In the genomic region with DNA sequence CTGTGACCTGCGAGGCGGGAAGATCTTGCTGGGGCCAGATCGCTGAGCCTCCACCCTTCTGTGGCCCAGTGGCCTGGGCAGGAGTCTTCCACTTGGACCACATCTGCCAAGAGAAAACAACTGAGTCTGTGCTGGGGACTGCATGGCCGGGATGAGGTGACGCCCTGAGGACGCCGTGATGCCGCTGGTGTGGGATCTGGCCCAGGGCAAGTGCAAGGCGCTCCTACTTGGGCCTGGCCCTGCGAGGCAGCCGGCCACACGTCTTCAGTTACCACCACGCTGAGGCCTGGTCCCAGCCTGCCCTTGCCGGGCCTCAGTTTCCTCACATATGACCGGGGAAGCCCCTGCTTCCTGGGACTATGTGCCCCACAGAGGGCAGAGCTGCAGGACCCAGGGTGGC, we compare ENCODE assay signal across 17 cellular contexts.
DNase-seq lines count a peak whose midpoint lies in the region; ATAC-seq and TF ChIP-seq lines count a peak whose summit lies in the region.
"Had no signal": no experiment of that assay in that cellular context is flagged by ENCODE, and none has a peak within 500 bp of the region (broad histone marks: within the 10 kb centered on the region; RNA-seq: fewer than 3 reads in every experiment).

No MANE protein-coding gene starts in this region.

- BruUV-seq in IMR-90 (replicated peaks; lab: Mats Ljungman, UMichigan) = no TSS peak

- no peak overlapping the region for H2BK15ac ChIP-seq in IMR-90 (ENCODE audit: low read depth, low read length)

- no peak for TF ChIP-seq POLR2A in IMR-90 (IDR thresholded peaks at IDR 0.05; ENCODE audit: low read depth, low read length)
- no peak for TF ChIP-seq POLR2A in erythroblast (IDR thresholded peaks at IDR 0.05; ENCODE audit: low read length)

- no peak overlapping the region for H3K9ac ChIP-seq in IMR-90 (ENCODE audit: low read depth, low read length)
- H3K9ac ChIP-seq: BLaER1 treated with 17β-estradiol and CSF1 and Interleukin-3, amounts not matched to agents 10 nM and 100 nM had no signal

- H4K5ac ChIP-seq in IMR-90 (ENCODE audit: low read depth, low read length) = no peak overlapping the region

- no peak overlapping the region for H3K4ac ChIP-seq in IMR-90 (ENCODE audit: low read depth, low read length)

- H3K79me1 ChIP-seq in IMR-90 (ENCODE audit: low read depth in 1 of 2, low read length in 2 of 2) = no peaks in the 10 kb centered on the region

- H3K4me1 ChIP-seq in IMR-90 (ENCODE audit: control insufficient read depth, insufficient read depth, low read length) = no peaks in the 10 kb centered on the region
- H3K4me1 ChIP-seq in lower lobe of right lung = no peaks in the 10 kb centered on the region
- H3K4me1 ChIP-seq in upper lobe of right lung = no peaks in the 10 kb centered on the region
- H3K4me1 ChIP-seq: BLaER1 treated with 17β-estradiol and CSF1 and Interleukin-3, amounts not matched to agents 10 nM and 100 nM had no signal

- no peak for TF ChIP-seq CTCF in IMR-90 (conservative IDR thresholded peaks at IDR 0.05; ENCODE audit: low read depth, low read length)
- no peak for TF ChIP-seq CTCF in lower lobe of right lung (IDR thresholded peaks at IDR 0.05)
- TF ChIP-seq CTCF in upper lobe of right lung (IDR thresholded peaks at IDR 0.05) = no peak

- no peak overlapping the region for H2BK5ac ChIP-seq in IMR-90 (ENCODE audit: low read depth, low read length, poor library complexity, severe bottlenecking)

- H3K27ac ChIP-seq in IMR-90 (ENCODE audit: insufficient read depth, low read length) = no peak overlapping the region
- H3K27ac ChIP-seq in lower lobe of right lung = no peak overlapping the region
- H3K27ac ChIP-seq in upper lobe of right lung = no peak overlapping the region
- H3K27ac ChIP-seq: BLaER1 treated with 17β-estradiol and CSF1 and Interleukin-3, amounts not matched to agents 10 nM and 100 nM; HL-60 had no signal

- no peak overlapping the region for H2BK20ac ChIP-seq in IMR-90 (ENCODE audit: low read depth, low read length)

- no peak for TF ChIP-seq RAD21 in IMR-90 (IDR thresholded peaks at IDR 0.05; ENCODE audit: low read length)

- no peaks in the 10 kb centered on the region for H3K36me3 ChIP-seq in IMR-90 (ENCODE audit: control insufficient read depth, insufficient read depth, low read length)
- H3K36me3 ChIP-seq in lower lobe of right lung = no peaks in the 10 kb centered on the region
- no peaks in the 10 kb centered on the region for H3K36me3 ChIP-seq in upper lobe of right lung
- H3K36me3 ChIP-seq: BLaER1 treated with 17β-estradiol and CSF1 and Interleukin-3, amounts not matched to agents 10 nM and 100 nM had no signal

- no peak overlapping the region for H3K27ac Mint-ChIP-seq in stimulated activated effector memory CD8-positive, alpha-beta T cell treated with anti-CD3 and anti-CD28 coated beads, Interleukin-12 subunit alpha, Interleukin-12 subunit beta, amount 100 ng/mL, for 72 hours
- H3K27ac Mint-ChIP-seq: CD4-positive, CD25-positive, alpha-beta regulatory T cell; HFFc6 had no signal

- WGBS in IMR-90 (ENCODE audit: extremely low coverage in 2 of 2, insufficient read length in 1 of 2), 2 experiments = 87% methylated on average over 10 of the region's 15 CpGs; no CpG with 5 or more reads in 1 of the 2 experiments

- ATAC-seq in IMR-90 (ENCODE audit: low read depth) (no peak), lower lobe of right lung (peak; percentile 11 to 23), upper lobe of right lung (peak; percentile 43), GM19328 (IDR thresholded peaks at IDR 0.05; ENCODE audit: unreplicated experiment) (no peak), GM21447 (IDR thresholded peaks at IDR 0.05; ENCODE audit: unreplicated experiment) (no peak)
- ATAC-seq in stimulated activated effector memory CD8-positive, alpha-beta T cell treated with anti-CD3 and anti-CD28 coated beads, Interleukin-12 subunit alpha, Interleukin-12 subunit beta, amount 100 ng/mL, for 72 hours = peak; percentile 39

- peak overlapping the region; percentile 45 for H2AFZ ChIP-seq in IMR-90 (replicated peaks; ENCODE audit: low read length, poor library complexity)

- H3K23ac ChIP-seq in IMR-90 (ENCODE audit: low read depth, low read length) = no peak overlapping the region

- H3K4me2 ChIP-seq in IMR-90 (ENCODE audit: low read depth, low read length) = no peak overlapping the region
- H3K4me2 ChIP-seq: BLaER1 treated with 17β-estradiol and CSF1 and Interleukin-3, amounts not matched to agents 10 nM and 100 nM had no signal

- H3K9me3 ChIP-seq in IMR-90 (ENCODE audit: control insufficient read depth, insufficient read depth, low read length) (no peaks in the 10 kb centered on the region), lower lobe of right lung (no peaks in the 10 kb centered on the region), upper lobe of right lung (no peaks in the 10 kb centered on the region)
- H3K9me3 ChIP-seq: BLaER1 treated with 17β-estradiol and CSF1 and Interleukin-3, amounts not matched to agents 10 nM and 100 nM had no signal

- H4K91ac ChIP-seq in IMR-90 (ENCODE audit: insufficient read depth, low read depth, low read length) = no peak overlapping the region

- CTCF ChIA-PET in IMR-90 (lab: Yijun Ruan, JAX) = no interaction called here

- no peaks in the 10 kb centered on the region for H4K20me1 ChIP-seq in IMR-90 (ENCODE audit: insufficient read depth, low read length)
- H4K20me1 ChIP-seq: BLaER1 treated with 17β-estradiol and CSF1 and Interleukin-3, amounts not matched to agents 10 nM and 100 nM had no signal

- no peaks in the 10 kb centered on the region for H3K36me3 Mint-ChIP-seq in stimulated activated effector memory CD8-positive, alpha-beta T cell treated with anti-CD3 and anti-CD28 coated beads, Interleukin-12 subunit alpha, Interleukin-12 subunit beta, amount 100 ng/mL, for 72 hours
- H3K36me3 Mint-ChIP-seq: CD4-positive, CD25-positive, alpha-beta regulatory T cell had no signal

- intact Hi-C loops in IMR-90 (cut with micrococcal nuclease) = no loop called here
- intact Hi-C loops in lower lobe of right lung (cut with DNase I) = no loop called here
- intact Hi-C loops in upper lobe of right lung (cut with DNase I) = no loop called here

- no peaks in the 10 kb centered on the region; the same call in 1 of the 2 replicates for H3K27me3 ChIP-seq in IMR-90 (ENCODE audit: control insufficient read depth, insufficient read depth, low read length)
- H3K27me3 ChIP-seq in lower lobe of right lung (ENCODE audit: low read depth) = no peaks in the 10 kb centered on the region
- H3K27me3 ChIP-seq in upper lobe of right lung = no peaks in the 10 kb centered on the region
- H3K27me3 ChIP-seq: BLaER1 treated with 17β-estradiol and CSF1 and Interleukin-3, amounts not matched to agents 10 nM and 100 nM had no signal

- H2AK9ac ChIP-seq in IMR-90 (replicated peaks; ENCODE audit: low read depth, low read length, poor library complexity) = no peak overlapping the region

- H3K4me3 ChIP-seq in IMR-90 (ENCODE audit: insufficient read depth, low read depth, low read length) = no peak overlapping the region
- no peak overlapping the region for H3K4me3 ChIP-seq in lower lobe of right lung
- no peak overlapping the region for H3K4me3 ChIP-seq in upper lobe of right lung
- H3K4me3 ChIP-seq: BLaER1 treated with 17β-estradiol and CSF1 and Interleukin-3, amounts not matched to agents 10 nM and 100 nM had no signal

- dilution Hi-C loops in IMR-90 (cut with HindIII; ENCODE audit: low sequenced_read_pairs, unreplicated experiment) = no loop called here

- no peaks in the 10 kb centered on the region; the same call in 1 of the 2 replicates for H3K9me1 ChIP-seq in IMR-90 (ENCODE audit: insufficient read depth, low read length)

- DNase-seq in IMR-90 = no peak
- peak; percentile 40 for DNase-seq in lower lobe of right lung
- no peak for DNase-seq in stimulated activated effector memory CD8-positive, alpha-beta T cell treated with anti-CD3 and anti-CD28 coated beads, Interleukin-12 subunit alpha, Interleukin-12 subunit beta, amount 100 ng/mL, for 72 hours (ENCODE audit: low spot score in 2 of 2)
- no peak for DNase-seq in upper lobe of right lung
- no peak for DNase-seq in erythroblast (lab: John Stamatoyannopoulos, UW)
- no peak for DNase-seq in HUDEP-2 (lab: John Stamatoyannopoulos, UW; ENCODE audit: unreplicated experiment in 76 of 76)
- DNase-seq: ACHN; Calu3; CD4-positive, CD25-positive, alpha-beta regulatory T cell; DMS79; GOT3; HCEC 1CT; HFFc6 had no signal

- no peaks in the 10 kb centered on the region for H3K9me3 Mint-ChIP-seq in stimulated activated effector memory CD8-positive, alpha-beta T cell treated with anti-CD3 and anti-CD28 coated beads, Interleukin-12 subunit alpha, Interleukin-12 subunit beta, amount 100 ng/mL, for 72 hours
- H3K9me3 Mint-ChIP-seq: HFFc6 had no signal

- no peak overlapping the region for H3K18ac ChIP-seq in IMR-90 (ENCODE audit: low read depth, low read length)

- POLR2A ChIA-PET in IMR-90 (lab: Charles Lee; ENCODE audit: unreplicated experiment) = no interaction called here

- no peak overlapping the region for H2AK5ac ChIP-seq in IMR-90 (ENCODE audit: low read depth, low read length)

- H3K4me3 Mint-ChIP-seq in stimulated activated effector memory CD8-positive, alpha-beta T cell treated with anti-CD3 and anti-CD28 coated beads, Interleukin-12 subunit alpha, Interleukin-12 subunit beta, amount 100 ng/mL, for 72 hours = no peak overlapping the region
- H3K4me3 Mint-ChIP-seq: CD4-positive, CD25-positive, alpha-beta regulatory T cell; HFFc6 had no signal

- H3K56ac ChIP-seq in IMR-90 (ENCODE audit: extremely low read depth, insufficient read depth, low read length) = no peak overlapping the region

- no peak overlapping the region for H3K14ac ChIP-seq in IMR-90 (replicated peaks; ENCODE audit: low read depth, low read length)

- H3K4me1 Mint-ChIP-seq in stimulated activated effector memory CD8-positive, alpha-beta T cell treated with anti-CD3 and anti-CD28 coated beads, Interleukin-12 subunit alpha, Interleukin-12 subunit beta, amount 100 ng/mL, for 72 hours = no peaks in the 10 kb centered on the region
- H3K4me1 Mint-ChIP-seq: CD4-positive, CD25-positive, alpha-beta regulatory T cell had no signal

- H4K8ac ChIP-seq in IMR-90 (ENCODE audit: low read depth in 2 of 2, low read length in 2 of 2) = no peak overlapping the region

- no peak overlapping the region for H2BK120ac ChIP-seq in IMR-90 (ENCODE audit: low read depth, low read length)

- in situ Hi-C loops in IMR-90 (cut with MboI; ENCODE audit: low sequenced_read_pairs) = no loop called here

TF ChIP-seq in IMR-90, 13 proteins besides CTCF, POLR2A, EP300 and RAD21 (continues in another document):
- TF ChIP-seq NFE2L2 (IDR thresholded peaks at IDR 0.05; ENCODE audit: low read depth, low read length) (no peak), RCOR1 (IDR thresholded peaks at IDR 0.05; ENCODE audit: insufficient replicate concordance, low read length) (no peak), MXI1 (IDR thresholded peaks at IDR 0.05; ENCODE audit: borderline replicate concordance, low read depth, low read length) (no peak), SMC3 (IDR thresholded peaks at IDR 0.05; ENCODE audit: low read depth, low read length) (no peak), MAZ (IDR thresholded peaks at IDR 0.05; ENCODE audit: borderline replicate concordance, low read depth, low read length) (no peak), CEBPB (IDR thresholded peaks at IDR 0.05; ENCODE audit: low read depth, low read length) (no peak)

Comparison
In these comparisons a context has a peak if more than half of its experiments do, and no peak if none do; other contexts are left out.
1. ATAC-seq: peak in lower lobe of right lung (2 of 2), stimulated activated effector memory CD8-positive, alpha-beta T cell treated with anti-CD3 and anti-CD28 coated beads, Interleukin-12 subunit alpha, Interleukin-12 subunit beta, amount 100 ng/mL, for 72 hours (single experiment) and upper lobe of right lung (single experiment); none in IMR-90 (single experiment), GM19328 (single experiment) and GM21447 (single experiment).